8 cellular contexts compared by ENCODE assay signal in genomic region chr17:74432484-74433391, GRCh38. TPM values are rescaled to one million over a fixed set of nuclear protein-coding genes. Genes with fewer than 3 reads are reported as not detected.
DNase-seq lines count a peak whose midpoint lies in the region; ATAC-seq and TF ChIP-seq lines count a peak whose summit lies in the region.

No MANE protein-coding gene starts in this region.

- intact Hi-C loops in mammary epithelial cell (cut with micrococcal nuclease) (no loop called here), right lobe of liver (cut with DNase I) (no loop called here)

- in situ Hi-C loops in mammary epithelial cell (cut with MboI; ENCODE audit: low sequenced_read_pairs in 2 of 2) = no loop called here

- H3K27me3 ChIP-seq in mammary epithelial cell (ENCODE audit: insufficient read depth, low read length) (peaks cover 2% of the 10 kb centered on the region), right lobe of liver (no peaks in the 10 kb centered on the region), suprapubic skin (peaks cover 34% of the 10 kb centered on the region)

- CTCF ChIA-PET in mammary epithelial cell (lab: Charles Lee; ENCODE audit: low non-redundant PET) = no interaction called here

- WGBS in mammary epithelial cell (ENCODE audit: low coverage, missing lambda C conversion rate) = 7% methylated on average over 14 of the region's 53 CpGs
- WGBS in right lobe of liver (ENCODE audit: insufficient coverage, low coverage, low lambda C conversion rate, missing lambda C conversion rate) = 4% methylated on average over 12 of the region's 53 CpGs
- WGBS in suprapubic skin = 11% methylated on average over 23 of the region's 53 CpGs

- H3K4me1 ChIP-seq in mammary epithelial cell (ENCODE audit: insufficient read depth, low read length) (peaks cover 23% of the 10 kb centered on the region), right lobe of liver (peaks cover 0 to 60% (median 27%) of the 10 kb centered on the region in 4 donors), suprapubic skin (peaks cover 60% of the 10 kb centered on the region)

- TF ChIP-seq POLR2A in right lobe of liver (IDR thresholded peaks at IDR 0.05) (no peak), suprapubic skin (IDR thresholded peaks at IDR 0.05) (no peak)

- peak; percentile 73 for DNase-seq in DMS53 (lab: John Stamatoyannopoulos, UW)
- DNase-seq in DMS53 treated with DMSO at 0.1 percent for 48 hours (lab: John Stamatoyannopoulos, UW; ENCODE audit: unreplicated experiment) = no peak
- DNase-seq in mammary epithelial cell = no peak
- DNase-seq in right lobe of liver = peak in 1 of 3 donors; percentile 31
- no peak for DNase-seq in suprapubic skin (ENCODE audit: low spot score in 2 of 2)
- no peak for DNase-seq in NCI-H2171 (lab: John Stamatoyannopoulos, UW)
- no peak for DNase-seq in activated CD4-positive, alpha-beta T cell treated with anti-CD3 and anti-CD28 coated beads for 1 hour

- no TSS peak for BruUV-seq in mammary epithelial cell (replicated peaks; lab: Mats Ljungman, UMichigan)

- peak overlapping the region; percentile 92 for H3K4me2 ChIP-seq in mammary epithelial cell (ENCODE audit: insufficient read depth, low read depth, low read length)

- dilution Hi-C loops in mammary epithelial cell (cut with HindIII; ENCODE audit: low sequenced_read_pairs) = loop anchor here (5.0 kb wide), 1 partner anchor 85 kb away; no protein-coding TSS in a partner anchor

- H3K79me2 ChIP-seq in mammary epithelial cell (ENCODE audit: insufficient read depth, low read length) = no peaks in the 10 kb centered on the region

- TF ChIP-seq EP300 in suprapubic skin (IDR thresholded peaks at IDR 0.05) = no peak

- no peaks in the 10 kb centered on the region for H4K20me1 ChIP-seq in mammary epithelial cell (ENCODE audit: insufficient read depth, low read length)

- H3K27ac ChIP-seq in mammary epithelial cell (ENCODE audit: insufficient read depth, low read depth, low read length) = no peak overlapping the region
- peak overlapping the region; percentile 97 to 99 (median 98) for H3K27ac ChIP-seq in right lobe of liver
- H3K27ac ChIP-seq in suprapubic skin = peak overlapping the region; percentile 89

- TF ChIP-seq CTCF in mammary epithelial cell (conservative IDR thresholded peaks at IDR 0.05 in 1 of 2, IDR thresholded peaks at IDR 0.05 in 1 of 2; ENCODE audit: extremely low read depth in 1 of 2, insufficient read depth in 1 of 2, low read depth in 1 of 2, low read length in 2 of 2) (no peak), right lobe of liver (IDR thresholded peaks at IDR 0.05) (no peak), suprapubic skin (IDR thresholded peaks at IDR 0.05) (no peak)

- peak overlapping the region; percentile 35 for H2AFZ ChIP-seq in mammary epithelial cell (ENCODE audit: low read depth, low read length)

- H3K9ac ChIP-seq in mammary epithelial cell (ENCODE audit: insufficient read depth, low read length) = peak overlapping the region; percentile 11

- H3K36me3 ChIP-seq in mammary epithelial cell (ENCODE audit: insufficient read depth, low read length) = no peaks in the 10 kb centered on the region
- H3K36me3 ChIP-seq in right lobe of liver = no peaks in the 10 kb centered on the region
- no peaks in the 10 kb centered on the region for H3K36me3 ChIP-seq in suprapubic skin

- ATAC-seq in right lobe of liver (no peak), GM19463 (IDR thresholded peaks at IDR 0.05; ENCODE audit: unreplicated experiment) (no peak)

- peak overlapping the region; percentile 20 to 68 (median 44) for H3K4me3 ChIP-seq in mammary epithelial cell (replicated peaks in 1 of 3; ENCODE audit: insufficient read depth in 1 of 3, low read depth in 2 of 3, low read length in 3 of 3)
- peak overlapping the region; percentile 72 to 86 (median 86) for H3K4me3 ChIP-seq in right lobe of liver
- peak overlapping the region; percentile 64 for H3K4me3 ChIP-seq in suprapubic skin

- H3K9me3 ChIP-seq in mammary epithelial cell (replicated peaks; ENCODE audit: insufficient read depth, low read length) (peaks cover 4% of the 10 kb centered on the region), right lobe of liver (no peaks in the 10 kb centered on the region), suprapubic skin (no peaks in the 10 kb centered on the region)

RNA-seq across cellular contexts. Expression of gene GPRC5C, which starts 0.8 kb away (rescaled TPM):
- total RNA-seq in mammary epithelial cell = 10 to 100 TPM; 10.5 to 35.0 TPM
- 9.2 TPM for polyA plus RNA-seq in mammary epithelial cell
- 8.0 TPM for polyA minus RNA-seq in mammary epithelial cell
- total RNA-seq in right lobe of liver = 100 to 1,000 TPM; 120 to 215 (median 131) TPM
- 100 to 1,000 TPM in 1 of 4 donors, 10 to 100 TPM in 3; 72.0 to 106 (median 91.5) TPM for total RNA-seq in suprapubic skin

RNA-seq across cellular contexts. Expression of gene CD300A, which starts 33.7 kb away (rescaled TPM):
- not detected for total RNA-seq in mammary epithelial cell
- polyA plus RNA-seq in mammary epithelial cell = not detected
- not detected for polyA minus RNA-seq in mammary epithelial cell
- 10 to 100 TPM in 1 of 6 experiments, 1 to 10 TPM in 5; 4.8 to 16.6 (median 6.6) TPM for total RNA-seq in right lobe of liver
- 1 to 10 TPM; 1.4 to 6.3 (median 2.9) TPM for total RNA-seq in suprapubic skin
